ENCODE assay signal across 10 cellular contexts in genomic region chr6:75207211-75207984, GRCh38. TPM values are rescaled to one million over a fixed set of nuclear protein-coding genes. Genes with fewer than 3 reads are reported as not detected.
DNase-seq lines count a peak whose midpoint lies in the region; ATAC-seq and TF ChIP-seq lines count a peak whose summit lies in the region.
"Had no signal": no experiment of that assay in that cellular context is flagged by ENCODE, and none has a peak within 500 bp of the region (broad histone marks: within the 10 kb centered on the region; RNA-seq: fewer than 3 reads in every experiment).

No MANE protein-coding gene starts in this region.

- H3K27me3 ChIP-seq in AG04450 (ENCODE audit: control insufficient read depth, insufficient read depth, low read length) = no peaks in the 10 kb centered on the region
- peaks cover 44% of the 10 kb centered on the region for H3K27me3 ChIP-seq in colonic mucosa

- H3K4me3 Mint-ChIP-seq in HFFc6 = peak overlapping the region; percentile 100
- peak overlapping the region; percentile 76 for H3K4me3 Mint-ChIP-seq in mesothelial cell of epicardium

- peak overlapping the region; percentile 20 to 51 for H3K9ac ChIP-seq in colonic mucosa (ENCODE audit: low read depth in 2 of 2, low read length in 2 of 2)

- peak overlapping the region; percentile 98 for H3K27ac Mint-ChIP-seq in HFFc6
- no peak overlapping the region for H3K27ac Mint-ChIP-seq in mesothelial cell of epicardium

- H3K9me3 ChIP-seq in AG04450 (ENCODE audit: control insufficient read depth, insufficient read depth, low read length) = no peaks in the 10 kb centered on the region
- H3K9me3 ChIP-seq in colonic mucosa = no peaks in the 10 kb centered on the region

- intact Hi-C loops in colonic mucosa (cut with DNase I) = loop anchor here (5.0 kb wide), 2 partner anchors 795 to 1350 kb away; no protein-coding TSS in a partner anchor

- CTCF ChIA-PET in AG04450 (lab: Charles Lee) = interaction anchor here (0.9 to 6.0 kb wide), 5 partner anchors 799 to 1456 kb away, joined by 3 to 175 read pairs (median 62); no protein-coding TSS in a partner anchor

- TF ChIP-seq CTCF in AG04450 (IDR thresholded peaks at IDR 0.05; ENCODE audit: low read depth, low read length) = no peak
- no peak for TF ChIP-seq CTCF in HFFc6 (IDR thresholded peaks at IDR 0.05)
- no peak for TF ChIP-seq CTCF in colonic mucosa (IDR thresholded peaks at IDR 0.05)
- no peak for TF ChIP-seq CTCF in mesothelial cell of epicardium (IDR thresholded peaks at IDR 0.05; ENCODE audit: unreplicated experiment)

- H3K27ac ChIP-seq in AG04450 (ENCODE audit: low read depth, low read length) = peak overlapping the region; percentile 99
- H3K27ac ChIP-seq in colonic mucosa = no peak overlapping the region

- H3K36me3 Mint-ChIP-seq in HFFc6 (ENCODE audit: low read depth) = peaks cover 28% of the 10 kb centered on the region
- H3K36me3 Mint-ChIP-seq in mesothelial cell of epicardium = no peaks in the 10 kb centered on the region

- no peak for ATAC-seq in HG03045 (IDR thresholded peaks at IDR 0.05; ENCODE audit: unreplicated experiment)

- H3K36me3 ChIP-seq in colonic mucosa = no peaks in the 10 kb centered on the region

- H3K4me1 Mint-ChIP-seq in HFFc6 (ENCODE audit: low read depth) (peaks cover 62% of the 10 kb centered on the region), mesothelial cell of epicardium (peaks cover 69% of the 10 kb centered on the region)

- H3K4me1 ChIP-seq in colonic mucosa = peaks cover 5% of the 10 kb centered on the region

- H3K9me3 Mint-ChIP-seq in HFFc6 = no peaks in the 10 kb centered on the region
- no peaks in the 10 kb centered on the region for H3K9me3 Mint-ChIP-seq in mesothelial cell of epicardium

- POLR2A ChIA-PET in AG04450 (lab: Yijun Ruan, JAX) = no interaction called here

- DNase-seq in AG04450 (ENCODE audit: low read depth, low spot score) (no peak), HFFc6 (no peak), colonic mucosa (no peak), mesothelial cell of epicardium (ENCODE audit: low spot score in 2 of 2, unreplicated experiment in 2 of 2) (peak in 1 of 2 experiments; percentile 41), SKM-1 treated with dmso at 0.1 percent for 144 hours (lab: John Stamatoyannopoulos, UW; ENCODE audit: unreplicated experiment) (no peak), COLO829 (ENCODE audit: low spot score) (no peak), NCI-H146 (lab: John Stamatoyannopoulos, UW) (no peak)
- DNase-seq: erythroblast had no signal

- H3K4me3 ChIP-seq in AG04450 (ENCODE audit: low read depth, low read length) (peak overlapping the region; percentile 97), colonic mucosa (no peak overlapping the region)

- H3K27me3 Mint-ChIP-seq in HFFc6 (ENCODE audit: insufficient read depth) (peaks cover 17% of the 10 kb centered on the region), mesothelial cell of epicardium (ENCODE audit: low read depth) (peaks cover 74% of the 10 kb centered on the region)

RNA-seq across cellular contexts. Expression of gene COL12A1, which starts 1.5 kb away (rescaled TPM):
- polyA plus RNA-seq in AG04450 (2011; rRNA removed) = 1,042 and 1,109 TPM in 2 replicates
- polyA minus RNA-seq in AG04450 (2011; rRNA and poly(A)+ RNA removed) = 2,400 and 3,040 TPM in 2 replicates
- total RNA-seq in HFFc6 (2021; fragmentation: NEBNext Ultra II Directional; extraction: Animal tissue kit (Norgen Biotek cat#: 25700)) = 100 to 1,000 TPM; 205 to 304 (median 227) TPM
- total RNA-seq in colonic mucosa (10 to 100 TPM in 1 of 2 donors, 1 to 10 TPM in 1; 3.6 to 20.2 TPM), mesothelial cell of epicardium (10.5 to 12.5 TPM (median 11.3 TPM) in 3 replicates)
- total RNA-seq: T-helper 1 cell treated with Interleukin-12 subunit alpha and Interleukin-12 subunit beta and Interleukin-4 antibody, amounts not matched to agents 30 ng/mL and 1 ng/mL, for 36 hours had no signal

RNA-seq across cellular contexts. Expression of gene COX7A2, which starts 36.2 kb away (rescaled TPM):
- 235 and 263 TPM in 2 replicates for polyA plus RNA-seq in AG04450 (2011; rRNA removed)
- polyA minus RNA-seq in AG04450 (2011; rRNA and poly(A)+ RNA removed) = 22.2 and 38.8 TPM in 2 replicates
- total RNA-seq in HFFc6 (2021; fragmentation: NEBNext Ultra II Directional; extraction: Animal tissue kit (Norgen Biotek cat#: 25700)) = 100 to 1,000 TPM; 473 to 536 (median 489) TPM
- total RNA-seq in colonic mucosa = 100 to 1,000 TPM; 795 to 814 TPM
- 232 to 260 TPM (median 245 TPM) in 3 replicates for total RNA-seq in mesothelial cell of epicardium

Comparison
In these comparisons a context has a peak if more than half of its experiments do, and no peak if none do; other contexts are left out.
1. RNA of gene COL12A1, which starts 1.5 kb away (total RNA-seq): 205 to 304 TPM in HFFc6; 3.6 to 20.2 TPM in colonic mucosa and 10.5 to 12.5 TPM in mesothelial cell of epicardium; every median in the first group is over 4 times any median in the second.